ENCODE assay signal across 21 cellular contexts in the genomic region with DNA sequence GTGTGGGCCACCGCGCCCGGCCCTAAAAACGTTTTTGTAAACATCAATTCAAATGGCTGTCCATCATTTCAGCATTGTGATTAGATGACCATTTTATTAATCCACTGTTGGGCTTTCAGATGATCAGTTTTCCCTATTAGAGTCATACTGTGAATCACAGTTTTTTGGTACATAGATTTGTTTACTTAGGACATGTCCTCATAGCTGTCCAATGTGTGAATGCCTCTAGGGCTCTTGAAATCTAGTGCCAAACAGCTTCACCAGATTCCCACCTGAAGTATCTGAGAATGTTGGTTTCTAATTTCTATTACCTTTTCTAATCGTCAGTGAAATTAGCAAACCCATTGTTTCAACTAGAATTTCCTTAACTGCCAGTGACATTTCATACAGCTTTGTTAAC.
DNase-seq lines count a peak whose midpoint lies in the region; ATAC-seq, FAIRE-seq and TF ChIP-seq lines count a peak whose summit lies in the region.
"Had no signal": no experiment of that assay in that cellular context is flagged by ENCODE, and none has a peak within 500 bp of the region (broad histone marks: within the 10 kb centered on the region; RNA-seq: fewer than 3 reads in every experiment).

No MANE protein-coding gene starts in this region.

- no peak for TF ChIP-seq POLR2A in HepG2 (IDR thresholded peaks at IDR 0.05; ENCODE audit: insufficient read depth in 1 of 2, low read depth in 2 of 2, low read length in 2 of 2)

- DNase-seq in HPDE6-E6E7 (ENCODE audit: extremely low spot score) = peak; percentile 0
- peak; percentile 11 for DNase-seq in RWPE1 (ENCODE audit: low spot score)
- peak; percentile 78 for DNase-seq in bronchial epithelial cell (ENCODE audit: low read depth)
- peak; percentile 3 for DNase-seq in osteoblast (ENCODE audit: insufficient read length, low spot score, missing footprints)
- no peak for DNase-seq in T-helper 1 cell
- no peak for DNase-seq in HepG2 (ENCODE audit: low spot score)
- DNase-seq in NK-92 (lab: John Stamatoyannopoulos, UW; ENCODE audit: unreplicated experiment) = no peak
- DNase-seq in NCI-H510A (lab: John Stamatoyannopoulos, UW) = no peak
- DNase-seq: ACHN; BE2C; C1 segment of cervical spinal cord; Caco-2; CD4-positive, CD25-positive, alpha-beta regulatory T cell; GDM1; GM23248; IMR-90 had no signal

- TF ChIP-seq CTCF in RWPE1 (conservative IDR thresholded peaks at IDR 0.05; ENCODE audit: low read depth) = no peak
- TF ChIP-seq CTCF in bronchial epithelial cell (IDR thresholded peaks at IDR 0.05; ENCODE audit: insufficient read depth, low read length, severe bottlenecking) = no peak
- TF ChIP-seq CTCF in osteoblast (IDR thresholded peaks at IDR 0.05; ENCODE audit: extremely low read depth, low read depth, low read length) = no peak
- no peak for TF ChIP-seq CTCF in HepG2 (CRISPR knock-in tag; IDR thresholded peaks at IDR 0.05)

- ATAC-seq in HepG2 = no peak

- no peaks in the 10 kb centered on the region for H3K4me1 ChIP-seq in osteoblast (ENCODE audit: insufficient read depth, low read length)
- H3K4me1 ChIP-seq in HepG2 (ENCODE audit: insufficient read depth, low read length) = no peaks in the 10 kb centered on the region
- H3K4me1 ChIP-seq: BE2C, Caco-2 had no signal

- intact Hi-C loops in HepG2 (cut with micrococcal nuclease; ENCODE audit: unreplicated experiment) = no loop called here

- TF ChIP-seq EP300 in HepG2 (IDR thresholded peaks at IDR 0.05; ENCODE audit: low read depth in 2 of 2, low read length in 2 of 2) (no peak), HepG2 (CRISPR knock-in tag; IDR thresholded peaks at IDR 0.05; ENCODE audit: borderline replicate concordance) (no peak)

- H3K9me3 ChIP-seq in osteoblast (ENCODE audit: low read depth, low read length) = no peaks in the 10 kb centered on the region
- no peaks in the 10 kb centered on the region for H3K9me3 ChIP-seq in HepG2 (ENCODE audit: low read length)
- H3K9me3 ChIP-seq: Caco-2, HAP-1 had no signal

- BruUV-seq in HepG2 (replicated peaks; lab: Mats Ljungman, UMichigan) = no TSS peak

- in situ Hi-C loops in HepG2 (cut with HindIII; ENCODE audit: extremely low pct_ligation_motif_present, low pct_unique_long_range_greater_than_20kb) = loop anchor here (25.0 kb wide), 1 partner anchor 463 kb away; no protein-coding TSS in a partner anchor

- H3K4me2 ChIP-seq in osteoblast (ENCODE audit: insufficient read depth, low read length) = no peak overlapping the region
- no peak overlapping the region for H3K4me2 ChIP-seq in HepG2 (ENCODE audit: low read depth, low read length)

- 91% methylated on average over 5 of the region's 5 CpGs for WGBS in HepG2 (ENCODE audit: low lambda C conversion rate)

- H3K27ac ChIP-seq in RWPE1 = no peak overlapping the region
- no peak overlapping the region for H3K27ac ChIP-seq in osteoblast (ENCODE audit: low read depth, low read length)
- no peak overlapping the region for H3K27ac ChIP-seq in HepG2 (ENCODE audit: extremely low read length, insufficient read depth, low read length)
- H3K27ac ChIP-seq: GM23248 had no signal

- H4K20me1 ChIP-seq in osteoblast (ENCODE audit: insufficient read depth, low read length) (no peaks in the 10 kb centered on the region), HepG2 (ENCODE audit: insufficient read depth, low read length) (no peaks in the 10 kb centered on the region)

- CTCF ChIA-PET in RWPE1 (lab: Yijun Ruan, JAX) (interaction anchor here (0.6 to 1.3 kb wide), 2 partner anchors 11 to 419 kb away, joined by 3 to 4 read pairs; no protein-coding TSS in a partner anchor), HepG2 (lab: Yijun Ruan, JAX; ENCODE audit: low intra/inter-chr PET ratio, low total read pairs) (no interaction called here)

- no peak for TF ChIP-seq RAD21 in HepG2 (CRISPR knock-in tag; IDR thresholded peaks at IDR 0.05)

- H3K27me3 ChIP-seq in bronchial epithelial cell (ENCODE audit: control insufficient read depth, insufficient read depth, low read length) (no peaks in the 10 kb centered on the region), osteoblast (ENCODE audit: insufficient read depth, low read length) (no peaks in the 10 kb centered on the region), HepG2 (ENCODE audit: control insufficient read depth in 1 of 2, insufficient read depth in 2 of 2, low read length in 2 of 2) (no peaks in the 10 kb centered on the region)
- H3K27me3 ChIP-seq: BE2C had no signal

- H3K9ac ChIP-seq in HepG2 (ENCODE audit: insufficient read depth, low read depth, low read length) = no peak overlapping the region
- H3K9ac ChIP-seq: GM23248 had no signal

- H3K4me3 ChIP-seq in bronchial epithelial cell (ENCODE audit: low read depth, low read length) (no peak overlapping the region), osteoblast (ENCODE audit: insufficient read depth, low read length) (no peak overlapping the region), HepG2 (replicated peaks in 1 of 3; ENCODE audit: insufficient read depth in 1 of 3, low read depth in 2 of 3, low read length in 3 of 3) (no peak overlapping the region)
- H3K4me3 ChIP-seq: GM23248, HAP-1 had no signal

- H3K79me2 ChIP-seq in osteoblast (ENCODE audit: insufficient read depth, low read length) = no peaks in the 10 kb centered on the region
- H3K79me2 ChIP-seq in HepG2 (ENCODE audit: insufficient read depth, low read length) = no peaks in the 10 kb centered on the region

- FAIRE-seq in bronchial epithelial cell (lab: Jason Lieb, UNC) (no peak), HepG2 (lab: Jason Lieb, UNC) (no peak)
- FAIRE-seq: A204.1, D721Med, GM12892, GM18507 had no signal

- POLR2A ChIA-PET in RWPE1 (lab: Yijun Ruan, JAX; ENCODE audit: low non-redundant PET) (no interaction called here), HepG2 (lab: Yijun Ruan, JAX) (no interaction called here)

- no peak overlapping the region for H2AFZ ChIP-seq in osteoblast (ENCODE audit: low read length)
- no peak overlapping the region for H2AFZ ChIP-seq in HepG2 (ENCODE audit: low read length)
- H2AFZ ChIP-seq: GM23248 had no signal

- H3K36me3 ChIP-seq in bronchial epithelial cell (ENCODE audit: control insufficient read depth, insufficient read depth, low read length) (peaks cover 3% of the 10 kb centered on the region), osteoblast (ENCODE audit: insufficient read depth, low read length) (peaks cover 13% of the 10 kb centered on the region), HepG2 (replicated peaks in 1 of 2; ENCODE audit: control insufficient read depth in 1 of 2, insufficient read depth in 2 of 2, low read length in 2 of 2) (peaks cover 6 to 23% of the 10 kb centered on the region in 2 experiments)
- H3K36me3 ChIP-seq: HAP-1 had no signal

TF ChIP-seq in HepG2, 621 proteins besides CTCF, POLR2A, EP300 and RAD21 (continues in another document):
- TF ChIP-seq ZNF331 (CRISPR knock-in tag; IDR thresholded peaks at IDR 0.05) (no peak), TFDP1 (CRISPR knock-in tag; IDR thresholded peaks at IDR 0.05; ENCODE audit: borderline replicate concordance) (no peak), ZFP37 (CRISPR knock-in tag; IDR thresholded peaks at IDR 0.05; ENCODE audit: borderline replicate concordance) (no peak), GTF2F1 (IDR thresholded peaks at IDR 0.05; ENCODE audit: low read length) (no peak), ZBTB20 (CRISPR knock-in tag; IDR thresholded peaks at IDR 0.05; ENCODE audit: borderline replicate concordance, low read depth) (no peak), ZNF3 (CRISPR knock-in tag; IDR thresholded peaks at IDR 0.05) (no peak), ZNF761 (CRISPR knock-in tag; conservative IDR thresholded peaks at IDR 0.05) (no peak), ZNF558 (CRISPR knock-in tag; IDR thresholded peaks at IDR 0.05; ENCODE audit: borderline replicate concordance) (no peak), ZSCAN25 (CRISPR knock-in tag; IDR thresholded peaks at IDR 0.05) (no peak)
- TF ChIP-seq, protein P1, sequence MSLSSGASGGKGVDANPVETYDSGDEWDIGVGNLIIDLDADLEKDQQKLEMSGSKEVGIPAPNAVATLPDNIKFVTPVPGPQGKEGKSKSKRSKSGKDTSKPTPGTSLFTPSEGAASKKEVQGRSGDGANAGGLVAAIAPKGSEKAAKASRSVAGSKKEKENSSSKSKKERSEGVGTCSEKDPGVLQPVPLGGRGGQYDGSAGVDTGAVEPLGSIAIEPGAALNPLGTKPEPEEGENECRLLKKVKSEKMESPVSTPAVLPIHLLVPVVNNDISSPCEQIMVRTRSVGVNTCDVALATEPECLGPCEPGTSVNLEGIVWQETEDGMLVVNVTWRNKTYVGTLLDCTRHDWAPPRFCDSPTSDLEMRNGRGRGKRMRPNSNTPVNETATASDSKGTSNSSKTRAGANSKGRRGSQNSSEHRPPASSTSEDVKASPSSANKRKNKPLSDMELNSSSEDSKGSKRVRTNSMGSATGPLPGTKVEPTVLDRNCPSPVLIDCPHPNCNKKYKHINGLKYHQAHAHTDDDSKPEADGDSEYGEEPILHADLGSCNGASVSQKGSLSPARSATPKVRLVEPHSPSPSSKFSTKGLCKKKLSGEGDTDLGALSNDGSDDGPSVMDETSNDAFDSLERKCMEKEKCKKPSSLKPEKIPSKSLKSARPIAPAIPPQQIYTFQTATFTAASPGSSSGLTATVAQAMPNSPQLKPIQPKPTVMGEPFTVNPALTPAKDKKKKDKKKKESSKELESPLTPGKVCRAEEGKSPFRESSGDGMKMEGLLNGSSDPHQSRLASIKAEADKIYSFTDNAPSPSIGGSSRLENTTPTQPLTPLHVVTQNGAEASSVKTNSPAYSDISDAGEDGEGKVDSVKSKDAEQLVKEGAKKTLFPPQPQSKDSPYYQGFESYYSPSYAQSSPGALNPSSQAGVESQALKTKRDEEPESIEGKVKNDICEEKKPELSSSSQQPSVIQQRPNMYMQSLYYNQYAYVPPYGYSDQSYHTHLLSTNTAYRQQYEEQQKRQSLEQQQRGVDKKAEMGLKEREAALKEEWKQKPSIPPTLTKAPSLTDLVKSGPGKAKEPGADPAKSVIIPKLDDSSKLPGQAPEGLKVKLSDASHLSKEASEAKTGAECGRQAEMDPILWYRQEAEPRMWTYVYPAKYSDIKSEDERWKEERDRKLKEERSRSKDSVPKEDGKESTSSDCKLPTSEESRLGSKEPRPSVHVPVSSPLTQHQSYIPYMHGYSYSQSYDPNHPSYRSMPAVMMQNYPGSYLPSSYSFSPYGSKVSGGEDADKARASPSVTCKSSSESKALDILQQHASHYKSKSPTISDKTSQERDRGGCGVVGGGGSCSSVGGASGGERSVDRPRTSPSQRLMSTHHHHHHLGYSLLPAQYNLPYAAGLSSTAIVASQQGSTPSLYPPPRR (CRISPR knock-in tag; IDR thresholded peaks at IDR 0.05; ENCODE audit: borderline replicate concordance) = no peak

Comparison
In these comparisons a context has a peak if more than half of its experiments do, and no peak if none do; other contexts are left out.
1. DNase-seq: peak in HPDE6-E6E7 (single experiment), RWPE1 (single experiment), bronchial epithelial cell (single experiment) and osteoblast (single experiment); none in T-helper 1 cell (0 of 5), HepG2 (single experiment), NK-92 (single experiment) and NCI-H510A (single experiment).